Comparison of ENCODE assay signal across 40 cellular contexts in genomic region chr6:55621993-55622392, GRCh38. TPM values are rescaled to one million over a fixed set of nuclear protein-coding genes. Genes with fewer than 3 reads are reported as not detected.
"Had no signal": no experiment of that assay in that cellular context is flagged by ENCODE, and none has a peak within 500 bp of the region (broad histone marks: within the 10 kb centered on the region; RNA-seq: fewer than 3 reads in every experiment).

No MANE protein-coding gene starts in this region.

- H3K4me3 ChIP-seq: adrenal gland, ascending aorta, body of pancreas, breast epithelium, cardiac muscle cell had no signal

- H3K9me3 Mint-ChIP-seq: activated T-helper 1 cell treated with anti-CD3 and anti-CD28 coated beads, Interleukin-12 subunit alpha, Interleukin-12 subunit beta, Interleukin-2, Interleukin-4 antibody, amounts not matched to agents 30 ng/mL and 10 ng/mL and 1 ng/mL, durations not matched to agents 14 hours and 24 hours and 36 hours had no signal

- DNase-seq: activated effector memory CD4-positive, alpha-beta T cell treated with anti-CD3 and anti-CD28 coated beads, Interleukin-2, amount 50 U/mL, for 16 hours; activated effector memory CD4-positive, alpha-beta T cell treated with Interleukin-2 at 50 U/mL for 16 hours; activated gamma-delta T cell; activated gamma-delta T cell treated with Interleukin-2 at 50 U/mL for 16 hours; activated naive CD4-positive, alpha-beta T cell; activated naive CD4-positive, alpha-beta T cell treated with anti-CD3 and anti-CD28 coated beads for 36 hours; activated naive CD4-positive, alpha-beta T cell treated with anti-CD3 and anti-CD28 coated beads, Interleukin-2, amount 10 ng/mL, durations not matched to agents 7 days and 5 days; activated naive CD4-positive, alpha-beta T cell treated with anti-CD3 and anti-CD28 coated beads, Interleukin-2, amount 50 U/mL, for 16 hours; activated naive CD4-positive, alpha-beta T cell treated with Interleukin-2 at 50 U/mL for 16 hours; activated naive CD8-positive, alpha-beta T cell treated with anti-CD3 and anti-CD28 coated beads for 36 hours; activated naive CD8-positive, alpha-beta T cell treated with anti-CD3 and anti-CD28 coated beads, Interleukin-2, amount 10 ng/mL, durations not matched to agents 7 days and 5 days; activated naive CD8-positive, alpha-beta T cell treated with anti-CD3 and anti-CD28 coated beads, Interleukin-2, amount 50 U/mL, for 24 hours; activated T-cell treated with anti-CD3 and anti-CD28 coated beads, Interleukin-2, amount 50 U/mL, for 1 hour; activated T-cell treated with anti-CD3 and anti-CD28 coated beads, Interleukin-2, amount 50 U/mL, for 24 hours; activated T-cell treated with anti-CD3 and anti-CD28 coated beads, Interleukin-2, amount 50 U/mL, for 4 hours; activated T-cell treated with anti-CD3 and anti-CD28 coated beads, Interleukin-2, amount 50 U/mL, for 48 hours; activated T-cell treated with anti-CD3 and anti-CD28 coated beads, Interleukin-2, amount 50 U/mL, for 72 hours; adrenal gland; amniotic stem cell; amygdala; anterior cingulate cortex; aorta; body of pancreas; brain microvascular endothelial cell; caudate nucleus; central memory CD4-positive, alpha-beta T cell; cerebellar nuclear complex had no signal

- ATAC-seq: activated naive CD4-positive, alpha-beta T cell treated with anti-CD3 and anti-CD28 coated beads, Interleukin-2, amount 50 U/mL, for 72 hours; activated naive CD8-positive, alpha-beta T cell treated with anti-CD3 and anti-CD28 coated beads, Interleukin-2, amount 50 U/mL, for 24 hours; activated T-cell treated with anti-CD3 and anti-CD28 coated beads, Interleukin-2, amount 50 U/mL, for 4 hours; activated T-cell treated with anti-CD3 and anti-CD28 coated beads, Interleukin-2, amount 50 U/mL, for 72 hours; activated T-helper 17 cell treated with anti-CD3 and anti-CD28 coated beads, Interleukin-2, amount 50 U/mL, for 72 hours; body of pancreas had no signal

- FAIRE-seq: astrocyte, bronchial epithelial cell had no signal

- H3K36me3 ChIP-seq: adrenal gland, ascending aorta, brain microvascular endothelial cell, breast epithelium, cardiac muscle cell had no signal

- H3K4me3 Mint-ChIP-seq: activated naive CD4-positive, alpha-beta T cell treated with anti-CD3 and anti-CD28 coated beads for 36 hours; activated naive CD4-positive, alpha-beta T cell treated with anti-CD3 and anti-CD28 coated beads, Interleukin-2, amount 10 ng/mL, durations not matched to agents 7 days and 5 days; activated naive CD4-positive, alpha-beta T cell treated with anti-CD3 and anti-CD28 coated beads, Interleukin-2, amount 50 U/mL, for 24 hours; activated naive CD8-positive, alpha-beta T cell; activated naive CD8-positive, alpha-beta T cell treated with anti-CD3 and anti-CD28 coated beads for 36 hours; activated naive CD8-positive, alpha-beta T cell treated with anti-CD3 and anti-CD28 coated beads, Interleukin-2, amount 10 ng/mL, durations not matched to agents 7 days and 5 days; activated naive CD8-positive, alpha-beta T cell treated with anti-CD3 and anti-CD28 coated beads, Interleukin-2, amount 50 U/mL, for 24 hours; activated T-cell treated with anti-CD3 and anti-CD28 coated beads, Interleukin-2, amount 50 U/mL, for 24 hours; activated T-cell treated with anti-CD3 and anti-CD28 coated beads, Interleukin-2, amount 50 U/mL, for 4 hours; activated T-cell treated with anti-CD3 and anti-CD28 coated beads, Interleukin-2, amount 50 U/mL, for 72 hours; activated T-helper 1 cell treated with anti-CD3 and anti-CD28 coated beads, Interleukin-12 subunit alpha, Interleukin-12 subunit beta, Interleukin-2, Interleukin-4 antibody, amounts not matched to agents 30 ng/mL and 10 ng/mL and 1 ng/mL, durations not matched to agents 14 hours and 24 hours and 36 hours; activated T-helper 17 cell treated with anti-CD3 and anti-CD28 coated beads, Interleukin-2, amount 50 U/mL, for 72 hours; brain; central memory CD8-positive, alpha-beta T cell had no signal

- H3K4me1 ChIP-seq: adrenal gland, ascending aorta, body of pancreas, breast epithelium had no signal

- H3K9me3 ChIP-seq: adrenal gland, ascending aorta, body of pancreas, breast epithelium had no signal

- H3K27me3 ChIP-seq: adrenal gland, ascending aorta, body of pancreas, brain microvascular endothelial cell, breast epithelium, cardiac muscle cell had no signal

- H3K27ac Mint-ChIP-seq: activated naive CD4-positive, alpha-beta T cell treated with anti-CD3 and anti-CD28 coated beads for 36 hours; activated naive CD4-positive, alpha-beta T cell treated with anti-CD3 and anti-CD28 coated beads, Interleukin-2, amount 10 ng/mL, durations not matched to agents 7 days and 5 days; activated naive CD4-positive, alpha-beta T cell treated with anti-CD3 and anti-CD28 coated beads, Interleukin-2, amount 50 U/mL, for 24 hours; activated naive CD4-positive, alpha-beta T cell treated with anti-CD3 and anti-CD28 coated beads, Interleukin-2, amount 50 U/mL, for 72 hours; activated naive CD8-positive, alpha-beta T cell; activated naive CD8-positive, alpha-beta T cell treated with anti-CD3 and anti-CD28 coated beads for 36 hours; activated naive CD8-positive, alpha-beta T cell treated with anti-CD3 and anti-CD28 coated beads, Interleukin-2, amount 10 ng/mL, durations not matched to agents 7 days and 5 days; activated naive CD8-positive, alpha-beta T cell treated with anti-CD3 and anti-CD28 coated beads, Interleukin-2, amount 50 U/mL, for 24 hours; activated T-cell treated with anti-CD3 and anti-CD28 coated beads, Interleukin-2, amount 50 U/mL, for 24 hours; activated T-cell treated with anti-CD3 and anti-CD28 coated beads, Interleukin-2, amount 50 U/mL, for 72 hours; activated T-helper 1 cell treated with anti-CD3 and anti-CD28 coated beads, Interleukin-12 subunit alpha, Interleukin-12 subunit beta, Interleukin-2, Interleukin-4 antibody, amounts not matched to agents 30 ng/mL and 10 ng/mL and 1 ng/mL, durations not matched to agents 14 hours and 24 hours and 36 hours; activated T-helper 17 cell treated with anti-CD3 and anti-CD28 coated beads, Interleukin-2, amount 50 U/mL, for 72 hours; activated T-helper 2 cell treated with anti-CD3 and anti-CD28 coated beads, Interferon-gamma antibody, Interleukin-2, Interleukin-4, amounts not matched to agents 10 μg/mL and 5 μg/mL and 100 μg/mL, durations not matched to agents 14 hours and 24 hours and 36 hours; brain had no signal

- H3K27ac ChIP-seq: adrenal gland, ascending aorta, body of pancreas, brain microvascular endothelial cell, breast epithelium, cardiac muscle cell had no signal

- H3K27me3 Mint-ChIP-seq: activated naive CD4-positive, alpha-beta T cell treated with anti-CD3 and anti-CD28 coated beads, Interleukin-2, amount 10 ng/mL, durations not matched to agents 7 days and 5 days; activated naive CD4-positive, alpha-beta T cell treated with anti-CD3 and anti-CD28 coated beads, Interleukin-2, amount 50 U/mL, for 24 hours; activated naive CD8-positive, alpha-beta T cell; activated naive CD8-positive, alpha-beta T cell treated with anti-CD3 and anti-CD28 coated beads for 36 hours; activated naive CD8-positive, alpha-beta T cell treated with anti-CD3 and anti-CD28 coated beads, Interleukin-2, amount 10 ng/mL, durations not matched to agents 7 days and 5 days; activated naive CD8-positive, alpha-beta T cell treated with anti-CD3 and anti-CD28 coated beads, Interleukin-2, amount 50 U/mL, for 24 hours; activated T-cell treated with anti-CD3 and anti-CD28 coated beads, Interleukin-2, amount 50 U/mL, for 24 hours; activated T-helper 17 cell treated with anti-CD3 and anti-CD28 coated beads, Interleukin-2, amount 50 U/mL, for 72 hours; central memory CD8-positive, alpha-beta T cell had no signal

- H3K4me1 Mint-ChIP-seq: activated naive CD4-positive, alpha-beta T cell treated with anti-CD3 and anti-CD28 coated beads, Interleukin-2, amount 10 ng/mL, durations not matched to agents 7 days and 5 days; activated naive CD4-positive, alpha-beta T cell treated with anti-CD3 and anti-CD28 coated beads, Interleukin-2, amount 50 U/mL, for 24 hours; activated naive CD8-positive, alpha-beta T cell treated with anti-CD3 and anti-CD28 coated beads for 36 hours; activated naive CD8-positive, alpha-beta T cell treated with anti-CD3 and anti-CD28 coated beads, Interleukin-2, amount 10 ng/mL, durations not matched to agents 7 days and 5 days; activated naive CD8-positive, alpha-beta T cell treated with anti-CD3 and anti-CD28 coated beads, Interleukin-2, amount 50 U/mL, for 24 hours; activated T-helper 17 cell treated with anti-CD3 and anti-CD28 coated beads, Interleukin-2, amount 50 U/mL, for 72 hours; brain; central memory CD8-positive, alpha-beta T cell had no signal

- H3K36me3 Mint-ChIP-seq: activated naive CD4-positive, alpha-beta T cell treated with anti-CD3 and anti-CD28 coated beads, Interleukin-2, amount 10 ng/mL, durations not matched to agents 7 days and 5 days; activated naive CD4-positive, alpha-beta T cell treated with anti-CD3 and anti-CD28 coated beads, Interleukin-2, amount 50 U/mL, for 24 hours; activated naive CD8-positive, alpha-beta T cell; activated naive CD8-positive, alpha-beta T cell treated with anti-CD3 and anti-CD28 coated beads for 36 hours; activated naive CD8-positive, alpha-beta T cell treated with anti-CD3 and anti-CD28 coated beads, Interleukin-2, amount 10 ng/mL, durations not matched to agents 7 days and 5 days; brain had no signal

RNA-seq across cellular contexts. Expression of gene HMGCLL1, which starts 43.0 kb away (rescaled TPM):
- total RNA-seq: activated naive CD4-positive, alpha-beta T cell treated with anti-CD3 and anti-CD28 coated beads for 36 hours; activated naive CD4-positive, alpha-beta T cell treated with anti-CD3 and anti-CD28 coated beads, Interleukin-2, amount 50 U/mL, for 72 hours; activated naive CD8-positive, alpha-beta T cell treated with anti-CD3 and anti-CD28 coated beads for 36 hours; activated naive CD8-positive, alpha-beta T cell treated with anti-CD3 and anti-CD28 coated beads, Interleukin-2, amount 10 ng/mL, durations not matched to agents 7 days and 5 days; activated T-cell treated with anti-CD3 and anti-CD28 coated beads, Interleukin-2, amount 50 U/mL, for 4 hours; activated T-cell treated with anti-CD3 and anti-CD28 coated beads, Interleukin-2, amount 50 U/mL, for 72 hours; activated T-helper 1 cell treated with anti-CD3 and anti-CD28 coated beads, Interleukin-12 subunit alpha, Interleukin-12 subunit beta, Interleukin-2, Interleukin-4 antibody, amounts not matched to agents 30 ng/mL and 10 ng/mL and 1 ng/mL, durations not matched to agents 14 hours and 24 hours and 36 hours; activated T-helper 17 cell treated with anti-CD3 and anti-CD28 coated beads, Interleukin-2, amount 50 U/mL, for 72 hours; activated T-helper 2 cell treated with anti-CD3 and anti-CD28 coated beads, Interferon-gamma antibody, Interleukin-2, Interleukin-4, amounts not matched to agents 10 μg/mL and 5 μg/mL and 100 μg/mL, durations not matched to agents 14 hours and 24 hours and 36 hours; bronchial epithelial cell had no signal
